In the genomic region with DNA sequence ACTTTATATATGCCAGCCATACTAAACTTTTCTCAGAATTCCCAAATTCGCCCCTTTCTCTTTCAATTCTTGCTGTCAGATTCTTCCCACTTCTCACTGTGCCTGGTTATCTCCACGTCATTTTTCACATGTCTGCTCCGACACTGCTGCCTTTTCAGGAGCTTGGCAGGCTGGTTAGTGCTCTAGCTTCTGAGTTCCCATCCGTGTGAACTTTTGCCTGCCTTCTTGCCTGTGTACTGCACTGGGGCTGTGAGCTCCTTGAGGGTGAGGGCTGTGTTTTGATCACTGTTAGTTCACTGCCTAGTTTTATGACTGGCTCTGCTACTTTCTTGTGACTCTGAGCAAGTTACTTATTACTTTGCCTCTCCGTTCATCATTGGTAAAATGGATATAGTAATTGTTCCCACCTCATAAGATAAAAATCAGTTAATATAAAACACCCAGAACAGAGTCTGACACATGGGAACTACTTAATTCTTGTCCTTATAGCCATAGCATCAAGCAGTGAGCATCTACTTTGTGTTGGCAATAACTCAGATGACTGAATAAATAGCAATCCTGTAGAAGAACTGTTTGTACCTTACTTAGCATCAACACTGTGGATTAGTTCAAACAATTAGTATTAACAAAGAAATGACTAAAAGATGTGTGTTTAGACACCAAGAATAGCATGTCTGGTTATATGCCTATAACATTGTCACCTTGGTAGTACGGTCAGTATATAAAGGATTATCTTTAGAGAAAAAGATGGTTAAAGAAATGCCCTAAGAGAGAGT, we compare ENCODE assay signal across 10 cellular contexts. TPM values are rescaled to one million over a fixed set of nuclear protein-coding genes. Genes with fewer than 3 reads are reported as not detected.
DNase-seq lines count a peak whose midpoint lies in the region; ATAC-seq and TF ChIP-seq lines count a peak whose summit lies in the region.
"Had no signal": no experiment of that assay in that cellular context is flagged by ENCODE, and none has a peak within 500 bp of the region (broad histone marks: within the 10 kb centered on the region; RNA-seq: fewer than 3 reads in every experiment).

No MANE protein-coding gene starts in this region.

- 50 to 57% methylated on average over 6 of the region's 6 CpGs for WGBS in esophagus, 2 donors

- H3K36me3 Mint-ChIP-seq in CD8-positive, alpha-beta memory T cell = peaks cover 0 to 80% (median 21%) of the 10 kb centered on the region in 3 donors
- H3K36me3 Mint-ChIP-seq in activated B cell treated with CpG ODN at 0.5 μM for 24 hours (ENCODE audit: low read depth) (peaks cover 71% of the 10 kb centered on the region), osteocyte (ENCODE audit: unreplicated experiment) (peaks cover 33% of the 10 kb centered on the region)

- POLR2A ChIA-PET in CD8-positive, alpha-beta memory T cell (lab: Charles Lee) = no interaction called here
- POLR2A ChIA-PET in activated B cell treated with CpG ODN at 0.5 μM for 24 hours (lab: Charles Lee) = no interaction called here

- no peak for ATAC-seq in activated B cell treated with CpG ODN at 0.5 μM for 24 hours (ENCODE audit: low read depth)
- ATAC-seq in HG03025 (IDR thresholded peaks at IDR 0.05; ENCODE audit: low FRiP score, unreplicated experiment) = no peak
- no peak for ATAC-seq in GM19463 (IDR thresholded peaks at IDR 0.05; ENCODE audit: unreplicated experiment)

- peaks cover 30% of the 10 kb centered on the region for H3K36me3 ChIP-seq in CD8-positive, alpha-beta memory T cell (ENCODE audit: insufficient read depth, low read length)
- H3K36me3 ChIP-seq in esophagus (ENCODE audit: control insufficient read depth in 2 of 2, insufficient read depth in 2 of 2, low read length in 1 of 2) = peaks cover 3 to 12% of the 10 kb centered on the region in 2 donors

- TF ChIP-seq CTCF in activated B cell treated with CpG ODN at 0.5 μM for 24 hours (IDR thresholded peaks at IDR 0.05) = no peak
- no peak for TF ChIP-seq CTCF in osteocyte (IDR thresholded peaks at IDR 0.05)

- peaks cover 65% of the 10 kb centered on the region for H3K4me1 ChIP-seq in CD8-positive, alpha-beta memory T cell (ENCODE audit: insufficient read depth, low read length)
- H3K4me1 ChIP-seq in esophagus (ENCODE audit: control insufficient read depth in 2 of 2, insufficient read depth in 2 of 2, low read length in 1 of 2) = peaks cover 0 to 3% of the 10 kb centered on the region in 2 donors

- H3K27ac ChIP-seq in CD8-positive, alpha-beta memory T cell (ENCODE audit: low read depth, low read length) = no peak overlapping the region
- peak overlapping the region; percentile 64 to 84 for H3K27ac ChIP-seq in esophagus (ENCODE audit: low read depth in 2 of 2, low read length in 1 of 2)

- H3K27me3 Mint-ChIP-seq in CD8-positive, alpha-beta memory T cell = no peaks in the 10 kb centered on the region
- H3K27me3 Mint-ChIP-seq in activated B cell treated with CpG ODN at 0.5 μM for 24 hours (no peaks in the 10 kb centered on the region), osteocyte (ENCODE audit: unreplicated experiment) (no peaks in the 10 kb centered on the region)

- H3K4me3 Mint-ChIP-seq in CD8-positive, alpha-beta memory T cell = peak overlapping the region in 6 of 7 donors; percentile 4 to 44 (median 12)
- H3K4me3 Mint-ChIP-seq in activated B cell treated with CpG ODN at 0.5 μM for 24 hours = no peak overlapping the region
- H3K4me3 Mint-ChIP-seq in osteocyte (ENCODE audit: unreplicated experiment) = no peak overlapping the region

- no peaks in the 10 kb centered on the region for H3K9me3 ChIP-seq in CD8-positive, alpha-beta memory T cell (ENCODE audit: low read length)
- no peaks in the 10 kb centered on the region for H3K9me3 ChIP-seq in esophagus (ENCODE audit: control insufficient read depth in 2 of 2, insufficient read depth in 1 of 2, low read depth in 1 of 2, low read length in 1 of 2)

- CTCF ChIA-PET in CD8-positive, alpha-beta memory T cell (lab: Charles Lee) = interaction anchor here (8.2 kb wide), 1 partner anchor 16 kb away, joined by 57 read pairs; no protein-coding TSS in a partner anchor
- CTCF ChIA-PET in activated B cell treated with CpG ODN at 0.5 μM for 24 hours (lab: Charles Lee) = no interaction called here

- intact Hi-C loops in activated B cell treated with CpG ODN at 0.5 μM for 24 hours (cut with micrococcal nuclease) = no loop called here

- no peak overlapping the region for H3K4me3 ChIP-seq in CD8-positive, alpha-beta memory T cell (ENCODE audit: low read length)
- H3K4me3 ChIP-seq in esophagus (ENCODE audit: low read depth in 1 of 2, low read length in 2 of 2) = no peak overlapping the region

- H3K4me1 Mint-ChIP-seq in CD8-positive, alpha-beta memory T cell = peaks cover 68 to 94% (median 82%) of the 10 kb centered on the region in 3 donors
- H3K4me1 Mint-ChIP-seq in activated B cell treated with CpG ODN at 0.5 μM for 24 hours (peaks cover 53% of the 10 kb centered on the region), osteocyte (ENCODE audit: unreplicated experiment) (peaks cover 38% of the 10 kb centered on the region)

- no peaks in the 10 kb centered on the region for H3K27me3 ChIP-seq in CD8-positive, alpha-beta memory T cell (ENCODE audit: insufficient read depth, low read length, poor library complexity, severe bottlenecking)
- no peaks in the 10 kb centered on the region for H3K27me3 ChIP-seq in esophagus (ENCODE audit: control insufficient read depth in 1 of 2, insufficient read depth in 2 of 2, low read length in 2 of 2)

- peak overlapping the region; percentile 15 to 85 (median 64) for H3K27ac Mint-ChIP-seq in CD8-positive, alpha-beta memory T cell
- peak overlapping the region; percentile 38 for H3K27ac Mint-ChIP-seq in activated B cell treated with CpG ODN at 0.5 μM for 24 hours
- H3K27ac Mint-ChIP-seq in osteocyte (ENCODE audit: unreplicated experiment) = peak overlapping the region; percentile 47

- no peaks in the 10 kb centered on the region for H3K9me3 Mint-ChIP-seq in CD8-positive, alpha-beta memory T cell
- no peaks in the 10 kb centered on the region for H3K9me3 Mint-ChIP-seq in activated B cell treated with CpG ODN at 0.5 μM for 24 hours
- H3K9me3 Mint-ChIP-seq in osteocyte (ENCODE audit: unreplicated experiment) = no peaks in the 10 kb centered on the region

- DNase-seq in CD8-positive, alpha-beta memory T cell = no peak
- DNase-seq in activated B cell treated with CpG ODN at 0.5 μM for 24 hours (no peak), osteocyte (ENCODE audit: extremely low spot score, unreplicated experiment) (no peak), NCI-H1048 (lab: John Stamatoyannopoulos, UW) (no peak), NCI-H146 (lab: John Stamatoyannopoulos, UW) (no peak)
- DNase-seq: amniotic stem cell; stimulated activated CD8-positive, alpha-beta memory T cell treated with anti-CD3 and anti-CD28 coated beads, Interleukin-4, amount 100 ng/mL, for 48 hours had no signal

RNA-seq across cellular contexts. Expression of a gene that starts 5.5 kb away (rescaled TPM):
- 100 to 1,000 TPM; 122 TPM for total RNA-seq in CD8-positive, alpha-beta memory T cell
- 167 TPM for polyA plus RNA-seq in CD8-positive, alpha-beta memory T cell
- total RNA-seq in activated B cell treated with CpG ODN at 0.5 μM for 24 hours (43.0 and 55.9 TPM in 2 replicates), osteocyte (71.8 and 77.4 TPM in 2 replicates)
- 10 to 100 TPM; 57.4 to 63.1 TPM for polyA plus RNA-seq in esophagus

RNA-seq across cellular contexts. Expression of a gene that starts 8.8 kb away (rescaled TPM):
- total RNA-seq in CD8-positive, alpha-beta memory T cell = 1 to 10 TPM in 1 of 2 experiments, under 1 TPM in 1; 0.93 to 1.1 TPM
- polyA plus RNA-seq in CD8-positive, alpha-beta memory T cell = 0.60 TPM
- total RNA-seq in activated B cell treated with CpG ODN at 0.5 μM for 24 hours (0.56 and 0.91 TPM in 2 replicates), osteocyte (0.31 and 0.54 TPM in 2 replicates)
- polyA plus RNA-seq in esophagus = 10 to 100 TPM; 19.9 to 20.3 TPM

RNA-seq across cellular contexts. Expression of a gene that starts 28.0 kb away (rescaled TPM):
- under 1 TPM in 1 of 2 experiments, not detected in 1; 0.07 TPM for total RNA-seq in CD8-positive, alpha-beta memory T cell
- not detected for polyA plus RNA-seq in CD8-positive, alpha-beta memory T cell
- total RNA-seq in activated B cell treated with CpG ODN at 0.5 μM for 24 hours (0.22 TPM in 1 of 2 replicates, not detected in the other), osteocyte (0.13 TPM in 1 of 2 replicates, not detected in the other)
- polyA plus RNA-seq in esophagus = under 1 TPM; 0.04 to 0.16 TPM

Comparison
In these comparisons a context has a peak if more than half of its experiments do, and no peak if none do; other contexts are left out.
1. H3K4me3 Mint-ChIP-seq: peak in CD8-positive, alpha-beta memory T cell (6 of 7); none in activated B cell treated with CpG ODN at 0.5 μM for 24 hours (single experiment) and osteocyte (single experiment).
2. Peak in every context shown above with its lines, with median percentiles within 50 percentile points of each other: H3K27ac Mint-ChIP-seq.